9 cellular contexts compared by ENCODE assay signal in the genomic region with DNA sequence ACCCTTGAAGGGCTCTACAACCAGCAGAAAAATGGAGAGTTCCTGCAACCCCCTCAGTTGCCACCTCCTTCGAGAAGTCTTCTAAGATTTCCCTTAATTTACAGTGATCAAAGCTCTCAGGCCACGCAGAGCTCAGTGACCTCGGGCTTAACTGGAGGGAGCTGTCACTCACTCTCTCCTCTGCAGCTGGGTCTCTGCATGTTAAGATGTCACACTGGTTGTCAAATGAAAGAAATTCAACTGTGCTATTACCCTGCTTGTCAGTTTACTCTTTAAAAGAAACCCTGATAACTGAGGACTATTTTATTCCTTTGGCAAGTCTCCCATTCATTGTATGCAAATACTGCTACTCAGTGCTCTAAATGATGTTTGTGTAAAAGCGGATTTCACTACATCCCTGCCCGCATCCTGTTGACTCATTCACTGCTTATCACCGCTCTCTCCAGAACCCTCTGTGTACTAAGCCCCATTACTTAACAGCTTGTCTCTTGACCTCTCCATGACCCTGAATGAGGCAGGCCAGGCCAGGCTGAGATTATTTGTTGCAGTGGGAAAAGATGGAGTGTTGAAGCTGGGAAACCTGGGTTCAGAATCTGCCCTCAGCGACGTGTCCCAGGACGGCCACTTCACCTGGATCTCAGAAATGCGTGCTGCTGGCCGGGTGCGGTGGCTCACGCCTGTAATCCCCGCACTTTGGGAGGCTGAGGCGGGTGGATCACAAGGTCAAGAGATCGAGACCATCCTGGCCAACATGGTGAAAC. TPM values are rescaled to one million over a fixed set of nuclear protein-coding genes. Genes with fewer than 3 reads are reported as not detected.
DNase-seq lines count a peak whose midpoint lies in the region; ATAC-seq and TF ChIP-seq lines count a peak whose summit lies in the region.
"Had no signal": no experiment of that assay in that cellular context is flagged by ENCODE, and none has a peak within 500 bp of the region (broad histone marks: within the 10 kb centered on the region; RNA-seq: fewer than 3 reads in every experiment).

No MANE protein-coding gene starts in this region.

- intact Hi-C loops in right cardiac atrium (cut with DNase I), result no loop called here

- H3K9me3 ChIP-seq in BLaER1 (peaks cover 10% of the 10 kb centered on the region; the same call in 1 of the 2 replicates), SK-N-SH (no peaks in the 10 kb centered on the region), right cardiac atrium (ENCODE audit: control insufficient read depth, low read length) (no peaks in the 10 kb centered on the region)

- TF ChIP-seq EP300 in SK-N-SH (IDR thresholded peaks at IDR 0.05; ENCODE audit: borderline replicate concordance in 1 of 2, low read depth in 1 of 2, low read length in 1 of 2), result peak; percentile 68 to 89

- ATAC-seq in HG03175 (IDR thresholded peaks at IDR 0.05; ENCODE audit: unreplicated experiment), result peak; percentile 55
- peak; percentile 91 to 94 for ATAC-seq in right cardiac atrium
- no peak for ATAC-seq in HG02885 (IDR thresholded peaks at IDR 0.05; ENCODE audit: poor library complexity, unreplicated experiment)

- no peaks in the 10 kb centered on the region for H3K27me3 Mint-ChIP-seq in activated naive CD4-positive, alpha-beta T cell treated with anti-CD3 and anti-CD28 coated beads, Interleukin-2, amount 50 U/mL, for 24 hours

- no peaks in the 10 kb centered on the region for H3K79me2 ChIP-seq in SK-N-SH (ENCODE audit: insufficient read depth)

- H3K27ac ChIP-seq in BLaER1 (0 out of 2 replicates have a peak overlapping the region, but pooled peaks have one; percentile 26), SK-N-SH (ENCODE audit: low read depth in 2 of 2, low read length in 1 of 2) (peak overlapping the region; percentile 78), right cardiac atrium (ENCODE audit: low read length) (peak overlapping the region; percentile 75)

- H3K4me2 ChIP-seq in BLaER1 (peak overlapping the region; percentile 40), SK-N-SH (peak overlapping the region; percentile 56)

- H3K4me3 Mint-ChIP-seq in activated naive CD4-positive, alpha-beta T cell treated with anti-CD3 and anti-CD28 coated beads, Interleukin-2, amount 50 U/mL, for 24 hours, result peak overlapping the region; percentile 80

- H3K36me3 ChIP-seq in BLaER1 (no peaks in the 10 kb centered on the region), SK-N-SH (replicated peaks in 1 of 2; ENCODE audit: control insufficient read depth in 1 of 2, insufficient read depth in 2 of 2, low read length in 1 of 2) (no peaks in the 10 kb centered on the region)

- peaks cover 81% of the 10 kb centered on the region for H3K4me1 Mint-ChIP-seq in activated naive CD4-positive, alpha-beta T cell treated with anti-CD3 and anti-CD28 coated beads, Interleukin-2, amount 50 U/mL, for 24 hours

- TF ChIP-seq RAD21 in SK-N-SH (IDR thresholded peaks at IDR 0.05; ENCODE audit: low read length), result 0 out of 2 replicates have a peak, but pooled peaks have one; percentile 3

- H3K27me3 ChIP-seq in BLaER1 (no peaks in the 10 kb centered on the region), SK-N-SH (ENCODE audit: insufficient read depth) (no peaks in the 10 kb centered on the region), right cardiac atrium (ENCODE audit: control insufficient read depth, insufficient read depth) (no peaks in the 10 kb centered on the region)

- H3K4me1 ChIP-seq in BLaER1 (peaks cover 47% of the 10 kb centered on the region), SK-N-SH (ENCODE audit: control insufficient read depth in 1 of 2, insufficient read depth in 2 of 2, low read depth in 1 of 2, low read length in 1 of 2) (peaks cover 33 to 44% of the 10 kb centered on the region in 2 experiments), right cardiac atrium (ENCODE audit: control insufficient read depth, insufficient read depth, low read length) (peaks cover 29% of the 10 kb centered on the region)

- TF ChIP-seq CTCF in SK-N-SH (IDR thresholded peaks at IDR 0.05), result no peak

- CTCF ChIA-PET in SK-N-SH (lab: Yijun Ruan, JAX), result interaction anchor here (0.9 to 2.5 kb wide), 2 partner anchors 15 to 17 kb away, joined by 5 to 12 read pairs; no protein-coding TSS in a partner anchor

- peaks cover 10% of the 10 kb centered on the region for H3F3A ChIP-seq in SK-N-SH (replicated peaks; ENCODE audit: insufficient read depth)

- H3K27ac Mint-ChIP-seq in activated naive CD4-positive, alpha-beta T cell treated with anti-CD3 and anti-CD28 coated beads, Interleukin-2, amount 50 U/mL, for 24 hours, result peak overlapping the region; percentile 94

- H3K36me3 Mint-ChIP-seq in activated naive CD4-positive, alpha-beta T cell treated with anti-CD3 and anti-CD28 coated beads, Interleukin-2, amount 50 U/mL, for 24 hours, result peaks cover 21% of the 10 kb centered on the region

- H3K9me3 Mint-ChIP-seq in activated naive CD4-positive, alpha-beta T cell treated with anti-CD3 and anti-CD28 coated beads, Interleukin-2, amount 50 U/mL, for 24 hours, result no peaks in the 10 kb centered on the region

- H2AFZ ChIP-seq in SK-N-SH (ENCODE audit: low read depth), result no peak overlapping the region

- WGBS in SK-N-SH (ENCODE audit: low lambda C conversion rate), result 53% methylated on average over 16 of the region's 16 CpGs
- 45% methylated on average over 16 of the region's 16 CpGs for WGBS in right cardiac atrium

- POLR2A ChIA-PET in SK-N-SH (lab: Yijun Ruan, JAX), result interaction anchor here (1.1 kb wide), 1 partner anchor 8 kb away, joined by 4 read pairs; no protein-coding TSS in a partner anchor

- H3K4me3 ChIP-seq in BLaER1 (no peak overlapping the region), SK-N-SH (ENCODE audit: low read depth in 2 of 2, low read length in 1 of 2) (no peak overlapping the region), right cardiac atrium (ENCODE audit: low read length) (no peak overlapping the region)
- H3K4me3 ChIP-seq: skin epidermis had no signal

- H4K20me1 ChIP-seq in BLaER1 (no peaks in the 10 kb centered on the region), SK-N-SH (ENCODE audit: insufficient read depth) (no peaks in the 10 kb centered on the region)

- H3K9me2 ChIP-seq in SK-N-SH, result no peaks in the 10 kb centered on the region

- DNase-seq in SK-N-SH (peak; percentile 64), right cardiac atrium (peak; percentile 66 to 77 (median 67)), amygdala (lab: John Stamatoyannopoulos, UW) (no peak)
- peak; percentile 56 to 63 for DNase-seq in stimulated activated CD4-positive, alpha-beta T cell treated with anti-CD3 and anti-CD28 coated beads, Interleukin-15, amount 100 ng/mL, for 48 hours (ENCODE audit: low read depth in 2 of 2)

- H3K9ac ChIP-seq in BLaER1, result no peak overlapping the region
- peak overlapping the region; percentile 40; the same call in 1 of the 2 replicates for H3K9ac ChIP-seq in SK-N-SH

TF ChIP-seq in SK-N-SH, 30 proteins besides CTCF, POLR2A, EP300 and RAD21 (continues in another document):
- TF ChIP-seq SMC3 (IDR thresholded peaks at IDR 0.05; ENCODE audit: low read depth, low read length) (no peak), CHD2 (IDR thresholded peaks at IDR 0.05; ENCODE audit: low read length, partially characterized antibody) (no peak), YY1 (IDR thresholded peaks at IDR 0.05; ENCODE audit: low read depth) (0 out of 2 replicates have a peak, but pooled peaks have one; percentile 31)
- TF ChIP-seq, protein P1, sequence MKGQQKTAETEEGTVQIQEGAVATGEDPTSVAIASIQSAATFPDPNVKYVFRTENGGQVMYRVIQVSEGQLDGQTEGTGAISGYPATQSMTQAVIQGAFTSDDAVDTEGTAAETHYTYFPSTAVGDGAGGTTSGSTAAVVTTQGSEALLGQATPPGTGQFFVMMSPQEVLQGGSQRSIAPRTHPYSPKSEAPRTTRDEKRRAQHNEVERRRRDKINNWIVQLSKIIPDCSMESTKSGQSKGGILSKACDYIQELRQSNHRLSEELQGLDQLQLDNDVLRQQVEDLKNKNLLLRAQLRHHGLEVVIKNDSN (IDR thresholded peaks at IDR 0.05; ENCODE audit: borderline replicate concordance, low read depth), result no peak
- TF ChIP-seq, protein P2, sequence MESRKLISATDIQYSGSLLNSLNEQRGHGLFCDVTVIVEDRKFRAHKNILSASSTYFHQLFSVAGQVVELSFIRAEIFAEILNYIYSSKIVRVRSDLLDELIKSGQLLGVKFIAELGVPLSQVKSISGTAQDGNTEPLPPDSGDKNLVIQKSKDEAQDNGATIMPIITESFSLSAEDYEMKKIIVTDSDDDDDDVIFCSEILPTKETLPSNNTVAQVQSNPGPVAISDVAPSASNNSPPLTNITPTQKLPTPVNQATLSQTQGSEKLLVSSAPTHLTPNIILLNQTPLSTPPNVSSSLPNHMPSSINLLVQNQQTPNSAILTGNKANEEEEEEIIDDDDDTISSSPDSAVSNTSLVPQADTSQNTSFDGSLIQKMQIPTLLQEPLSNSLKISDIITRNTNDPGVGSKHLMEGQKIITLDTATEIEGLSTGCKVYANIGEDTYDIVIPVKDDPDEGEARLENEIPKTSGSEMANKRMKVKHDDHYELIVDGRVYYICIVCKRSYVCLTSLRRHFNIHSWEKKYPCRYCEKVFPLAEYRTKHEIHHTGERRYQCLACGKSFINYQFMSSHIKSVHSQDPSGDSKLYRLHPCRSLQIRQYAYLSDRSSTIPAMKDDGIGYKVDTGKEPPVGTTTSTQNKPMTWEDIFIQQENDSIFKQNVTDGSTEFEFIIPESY (IDR thresholded peaks at IDR 0.05; ENCODE audit: borderline replicate concordance, low read depth), result peak; percentile 58; the same call in 1 of the 2 replicates
- TF ChIP-seq, protein P3, sequence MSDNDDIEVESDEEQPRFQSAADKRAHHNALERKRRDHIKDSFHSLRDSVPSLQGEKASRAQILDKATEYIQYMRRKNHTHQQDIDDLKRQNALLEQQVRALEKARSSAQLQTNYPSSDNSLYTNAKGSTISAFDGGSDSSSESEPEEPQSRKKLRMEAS (IDR thresholded peaks at IDR 0.05; ENCODE audit: low read depth), result peak; percentile 50
- TF ChIP-seq, protein P4, sequence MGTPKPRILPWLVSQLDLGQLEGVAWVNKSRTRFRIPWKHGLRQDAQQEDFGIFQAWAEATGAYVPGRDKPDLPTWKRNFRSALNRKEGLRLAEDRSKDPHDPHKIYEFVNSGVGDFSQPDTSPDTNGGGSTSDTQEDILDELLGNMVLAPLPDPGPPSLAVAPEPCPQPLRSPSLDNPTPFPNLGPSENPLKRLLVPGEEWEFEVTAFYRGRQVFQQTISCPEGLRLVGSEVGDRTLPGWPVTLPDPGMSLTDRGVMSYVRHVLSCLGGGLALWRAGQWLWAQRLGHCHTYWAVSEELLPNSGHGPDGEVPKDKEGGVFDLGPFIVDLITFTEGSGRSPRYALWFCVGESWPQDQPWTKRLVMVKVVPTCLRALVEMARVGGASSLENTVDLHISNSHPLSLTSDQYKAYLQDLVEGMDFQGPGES (IDR thresholded peaks at IDR 0.05; ENCODE audit: low read depth, low read length), result no peak

RNA-seq across cellular contexts. Expression of a gene that starts 13.7 kb away (rescaled TPM):
- polyA plus RNA-seq in SK-N-SH (2012; rRNA removed), result 29.6 and 44.8 TPM in 2 replicates
- 17.6 and 26.3 TPM in 2 replicates for polyA plus RNA-seq in SK-N-SH (2012; cell fraction: cytosol; rRNA removed)
- 41.9 and 43.1 TPM in 2 replicates for polyA plus RNA-seq in SK-N-SH (2012; cell fraction: nucleus; rRNA removed)
- total RNA-seq in right cardiac atrium, result 10 to 100 TPM; 83.0 to 97.0 (median 83.5) TPM
- 53.6 TPM for polyA plus RNA-seq in right cardiac atrium

RNA-seq across cellular contexts. Expression of a gene that starts 39.6 kb away (rescaled TPM):
- polyA plus RNA-seq in SK-N-SH (2012; rRNA removed) (0.32 and 0.59 TPM in 2 replicates), right cardiac atrium (not detected)
- 0.21 and 0.23 TPM in 2 replicates for polyA plus RNA-seq in SK-N-SH (2012; cell fraction: cytosol; rRNA removed)
- 2.5 TPM in 2 replicates for polyA plus RNA-seq in SK-N-SH (2012; cell fraction: nucleus; rRNA removed)
- not detected for total RNA-seq in right cardiac atrium

Comparison
In these comparisons a context has a peak if more than half of its experiments do, and no peak if none do; other contexts are left out.
1. H3K27ac ChIP-seq: peak in every context shown above with its lines; median percentile 78 in SK-N-SH; 75 in right cardiac atrium; 26 in BLaER1.
2. DNase-seq: peak in SK-N-SH (single experiment), right cardiac atrium (3 of 3) and stimulated activated CD4-positive, alpha-beta T cell treated with anti-CD3 and anti-CD28 coated beads, Interleukin-15, amount 100 ng/mL, for 48 hours (2 of 2); none in amygdala (0 of 56).